Comparison of ENCODE assay signal across 1 cellular context in the genomic region with DNA sequence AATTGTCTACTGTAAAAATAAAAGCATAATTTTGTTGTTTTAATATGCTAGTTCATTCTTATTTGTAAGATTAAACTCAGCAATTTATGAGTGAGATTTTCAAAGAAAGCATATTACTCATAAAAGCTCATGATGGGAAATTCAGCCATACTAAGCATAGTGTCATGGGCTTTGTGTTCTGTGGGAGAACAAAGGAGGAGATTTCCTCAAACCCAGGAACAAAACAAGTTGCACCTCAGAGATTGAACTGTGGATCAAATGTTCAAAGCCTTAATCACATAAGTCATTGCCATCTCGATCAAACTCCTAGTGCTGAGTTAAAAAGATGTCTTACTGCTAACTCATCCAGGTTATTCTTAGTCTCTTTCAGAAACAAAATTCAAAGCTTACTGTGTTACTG.
TF ChIP-seq lines count a peak whose summit lies in the region.

No MANE protein-coding gene starts in this region.

TF ChIP-seq in IMR-90, 13 proteins besides CTCF, POLR2A, EP300 and RAD21 (continued from another document):
- TF ChIP-seq MAFK (IDR thresholded peaks at IDR 0.05; ENCODE audit: low read depth, low read length) (no peak), FOS (IDR thresholded peaks at IDR 0.05; ENCODE audit: low read depth, low read length) (no peak), BHLHE40 (IDR thresholded peaks at IDR 0.05; ENCODE audit: low read depth, low read length) (no peak), MXI1 (IDR thresholded peaks at IDR 0.05; ENCODE audit: borderline replicate concordance, low read depth, low read length) (no peak), SMC3 (IDR thresholded peaks at IDR 0.05; ENCODE audit: low read depth, low read length) (no peak), CEBPB (IDR thresholded peaks at IDR 0.05; ENCODE audit: low read depth, low read length) (no peak), MAZ (IDR thresholded peaks at IDR 0.05; ENCODE audit: borderline replicate concordance, low read depth, low read length) (no peak)
- TF ChIP-seq, protein P1, sequence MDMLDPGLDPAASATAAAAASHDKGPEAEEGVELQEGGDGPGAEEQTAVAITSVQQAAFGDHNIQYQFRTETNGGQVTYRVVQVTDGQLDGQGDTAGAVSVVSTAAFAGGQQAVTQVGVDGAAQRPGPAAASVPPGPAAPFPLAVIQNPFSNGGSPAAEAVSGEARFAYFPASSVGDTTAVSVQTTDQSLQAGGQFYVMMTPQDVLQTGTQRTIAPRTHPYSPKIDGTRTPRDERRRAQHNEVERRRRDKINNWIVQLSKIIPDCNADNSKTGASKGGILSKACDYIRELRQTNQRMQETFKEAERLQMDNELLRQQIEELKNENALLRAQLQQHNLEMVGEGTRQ (IDR thresholded peaks at IDR 0.05; ENCODE audit: low read depth, low read length), result no peak
